In genomic region chr3:30578986-30579579, GRCh38 we compare ENCODE assay signal across 19 cellular contexts. TPM values are rescaled to one million over a fixed set of nuclear protein-coding genes. Genes with fewer than 3 reads are reported as not detected.
DNase-seq lines count a peak whose midpoint lies in the region; ATAC-seq and TF ChIP-seq lines count a peak whose summit lies in the region.
"Had no signal": no experiment of that assay in that cellular context is flagged by ENCODE, and none has a peak within 500 bp of the region (broad histone marks: within the 10 kb centered on the region; RNA-seq: fewer than 3 reads in every experiment).

No MANE protein-coding gene starts in this region.

- H3K27ac Mint-ChIP-seq in neural crest cell (ENCODE audit: unreplicated experiment): peak overlapping the region; percentile 40
- H3K27ac Mint-ChIP-seq: endodermal cell had no signal

- no peaks in the 10 kb centered on the region for H3K27me3 Mint-ChIP-seq in neural crest cell (ENCODE audit: low read depth)
- H3K27me3 Mint-ChIP-seq: central memory CD8-positive, alpha-beta T cell had no signal

- no peaks in the 10 kb centered on the region for H3K9me3 Mint-ChIP-seq in neural crest cell
- H3K9me3 Mint-ChIP-seq: central memory CD8-positive, alpha-beta T cell; endodermal cell had no signal

- H2AFZ ChIP-seq in ACC112 (ENCODE audit: low read length, unreplicated experiment): no peak overlapping the region
- H2AFZ ChIP-seq: parathyroid adenoma had no signal

- H3K27ac ChIP-seq in ACC112 (ENCODE audit: low read depth, low read length): peak overlapping the region; percentile 84
- H3K27ac ChIP-seq: adrenal gland, gastrocnemius medialis, parathyroid adenoma, thyroid gland had no signal

- H3K27me3 ChIP-seq in ACC112 (ENCODE audit: insufficient read depth, low read length): no peaks in the 10 kb centered on the region
- H3K27me3 ChIP-seq: adrenal gland, gastrocnemius medialis, MG63, spleen, thyroid gland had no signal

- no peak overlapping the region for H3K4me3 Mint-ChIP-seq in neural crest cell
- H3K4me3 Mint-ChIP-seq: central memory CD8-positive, alpha-beta T cell; endodermal cell had no signal

- H3K36me3 ChIP-seq in ACC112 (ENCODE audit: insufficient read depth, low read length): no peaks in the 10 kb centered on the region
- H3K36me3 ChIP-seq: adrenal gland, gastrocnemius medialis, MG63, spleen, thyroid gland had no signal

- no peaks in the 10 kb centered on the region for H3K4me1 Mint-ChIP-seq in neural crest cell

- no peaks in the 10 kb centered on the region for H3K36me3 Mint-ChIP-seq in neural crest cell (ENCODE audit: low read depth)

- H3K4me1 ChIP-seq in ACC112 (ENCODE audit: control insufficient read depth, insufficient read depth, low read length, unreplicated experiment): peaks cover 24% of the 10 kb centered on the region
- H3K4me1 ChIP-seq: adrenal gland, parathyroid adenoma, thyroid gland had no signal

- intact Hi-C loops in posterior cingulate gyrus (cut with DNase I): no loop called here

- TF ChIP-seq CTCF in epithelial cell of esophagus (IDR thresholded peaks at IDR 0.05; ENCODE audit: insufficient read depth, low read depth, low read length, missing control alignments) (no peak), neural crest cell (conservative IDR thresholded peaks at IDR 0.05) (no peak)

- ATAC-seq in HG03378 (IDR thresholded peaks at IDR 0.05; ENCODE audit: unreplicated experiment) (peak; percentile 35), GM21360 (IDR thresholded peaks at IDR 0.05; ENCODE audit: unreplicated experiment) (no peak)

- DNase-seq in epithelial cell of esophagus (ENCODE audit: low read depth) (peak; percentile 55), neural crest cell (ENCODE audit: low read depth, low spot score) (no peak), GDM1 (lab: John Stamatoyannopoulos, UW) (no peak), posterior cingulate gyrus (no peak)
- no peak for DNase-seq in activated CD4-positive, alpha-beta T cell treated with anti-CD3 and anti-CD28 coated beads for 48 hours
- DNase-seq: endodermal cell, left ventricle myocardium superior, SIG-M5, T-helper 2 cell, thyroid gland had no signal

- no peaks in the 10 kb centered on the region for H3K79me2 ChIP-seq in ACC112 (ENCODE audit: control insufficient read depth, insufficient read depth, low read length, unreplicated experiment)
- H3K79me2 ChIP-seq: parathyroid adenoma had no signal

- H3K4me3 ChIP-seq in ACC112 (ENCODE audit: low read depth, low read length): no peak overlapping the region
- H3K4me3 ChIP-seq in epithelial cell of esophagus (ENCODE audit: low read length): no peak overlapping the region
- H3K4me3 ChIP-seq: adrenal gland, gastrocnemius medialis, MG63, spleen, thyroid gland had no signal

RNA-seq across cellular contexts. Expression of gene TGFBR2, which starts 27.3 kb away (rescaled TPM):
- 8.5 and 8.7 TPM in 2 replicates for total RNA-seq in neural crest cell
